ENCODE assay signal across 17 cellular contexts in genomic region chr15:99980791-99981190, GRCh38.
DNase-seq lines count a peak whose midpoint lies in the region; ATAC-seq and TF ChIP-seq lines count a peak whose summit lies in the region.
"Had no signal": no experiment of that assay in that cellular context is flagged by ENCODE, and none has a peak within 500 bp of the region (broad histone marks: within the 10 kb centered on the region; RNA-seq: fewer than 3 reads in every experiment).

No MANE protein-coding gene starts in this region.

- H3K4me3 Mint-ChIP-seq in T-helper 17 cell (peak overlapping the region; percentile 5), mesothelial cell of epicardium (no peak overlapping the region)
- H3K4me3 Mint-ChIP-seq in activated CD4-positive, alpha-beta memory T cell treated with anti-CD3 and anti-CD28 coated beads for 36 hours: no peak overlapping the region
- H3K4me3 Mint-ChIP-seq: CD8-positive, alpha-beta T cell; HFFc6 had no signal

- H3K27me3 ChIP-seq in heart right ventricle: no peaks in the 10 kb centered on the region
- H3K27me3 ChIP-seq in skeletal muscle tissue (ENCODE audit: control insufficient read depth in 3 of 3, insufficient read depth in 3 of 3, low read length in 3 of 3): no peaks in the 10 kb centered on the region
- H3K27me3 ChIP-seq: BLaER1 had no signal

- no peak overlapping the region for H3K27ac Mint-ChIP-seq in T-helper 17 cell
- peak overlapping the region; percentile 83 for H3K27ac Mint-ChIP-seq in mesothelial cell of epicardium
- H3K27ac Mint-ChIP-seq in activated CD4-positive, alpha-beta memory T cell treated with anti-CD3 and anti-CD28 coated beads for 36 hours: no peak overlapping the region
- H3K27ac Mint-ChIP-seq: CD8-positive, alpha-beta T cell; HFFc6 had no signal

- H3K9ac ChIP-seq in skeletal muscle tissue (ENCODE audit: low read depth in 1 of 3, low read length in 3 of 3): no peak overlapping the region
- H3K9ac ChIP-seq: BLaER1, GM23248 had no signal

- H3K4me1 ChIP-seq in heart right ventricle: peaks cover 0 to 30% (median 7%) of the 10 kb centered on the region in 9 donors
- peaks cover 8 to 18% (median 10%) of the 10 kb centered on the region in 3 donors for H3K4me1 ChIP-seq in skeletal muscle tissue (ENCODE audit: control insufficient read depth in 3 of 3, insufficient read depth in 3 of 3, low read length in 3 of 3)

- H3K4me1 Mint-ChIP-seq in T-helper 17 cell: no peaks in the 10 kb centered on the region
- peaks cover 75% of the 10 kb centered on the region for H3K4me1 Mint-ChIP-seq in mesothelial cell of epicardium
- H3K4me1 Mint-ChIP-seq in activated CD4-positive, alpha-beta memory T cell treated with anti-CD3 and anti-CD28 coated beads for 36 hours (ENCODE audit: low read depth): no peaks in the 10 kb centered on the region

- WGBS in heart right ventricle, 2 donors: 47 to 53% methylated on average over 14 of the region's 14 CpGs

- TF ChIP-seq CTCF in heart right ventricle (IDR thresholded peaks at IDR 0.05) (no peak), mesothelial cell of epicardium (IDR thresholded peaks at IDR 0.05; ENCODE audit: unreplicated experiment) (no peak)

- DNase-seq in heart right ventricle (no peak), cardiac septum (ENCODE audit: low spot score) (no peak), T-helper 17 cell (no peak), mesothelial cell of epicardium (ENCODE audit: low spot score in 2 of 2, unreplicated experiment in 2 of 2) (no peak), C1 segment of cervical spinal cord (lab: John Stamatoyannopoulos, UW) (no peak)
- DNase-seq in activated CD4-positive, alpha-beta memory T cell treated with anti-CD3 and anti-CD28 coated beads for 36 hours: no peak
- DNase-seq: 8988T; Calu3; CD8-positive, alpha-beta T cell; DMS79 treated with DMSO at 0.1 percent for 48 hours; GF-D8; GM23248; HFFc6; IMR-90 had no signal

- H3K36me3 Mint-ChIP-seq in T-helper 17 cell (ENCODE audit: low read depth) (no peaks in the 10 kb centered on the region), mesothelial cell of epicardium (no peaks in the 10 kb centered on the region)
- H3K36me3 Mint-ChIP-seq in activated CD4-positive, alpha-beta memory T cell treated with anti-CD3 and anti-CD28 coated beads for 36 hours: no peaks in the 10 kb centered on the region
- H3K36me3 Mint-ChIP-seq: CD8-positive, alpha-beta T cell had no signal

- intact Hi-C loops in heart right ventricle (cut with DNase I) (loop anchor here in 1 of 10 donors (10.0 kb wide), 1 partner anchor 134 kb away; no protein-coding TSS in a partner anchor), cardiac septum (cut with DNase I) (no loop called here)
- intact Hi-C loops in activated CD4-positive, alpha-beta memory T cell treated with anti-CD3 and anti-CD28 coated beads for 36 hours (cut with micrococcal nuclease): no loop called here

- H3K4me3 ChIP-seq in heart right ventricle: no peak overlapping the region
- peak overlapping the region in 2 of 3 donors; percentile 6 to 35 for H3K4me3 ChIP-seq in skeletal muscle tissue (ENCODE audit: low read length in 3 of 3)
- H3K4me3 ChIP-seq: BLaER1, GM23248 had no signal

- H3K36me3 ChIP-seq in heart right ventricle: no peaks in the 10 kb centered on the region
- no peaks in the 10 kb centered on the region for H3K36me3 ChIP-seq in skeletal muscle tissue (ENCODE audit: control insufficient read depth in 3 of 3, insufficient read depth in 3 of 3, low read length in 3 of 3)
- H3K36me3 ChIP-seq: BLaER1 had no signal

- peaks cover 5% of the 10 kb centered on the region for H3K27me3 Mint-ChIP-seq in T-helper 17 cell
- H3K27me3 Mint-ChIP-seq in mesothelial cell of epicardium (ENCODE audit: low read depth): no peaks in the 10 kb centered on the region
- H3K27me3 Mint-ChIP-seq in activated CD4-positive, alpha-beta memory T cell treated with anti-CD3 and anti-CD28 coated beads for 36 hours: no peaks in the 10 kb centered on the region

- ATAC-seq in heart right ventricle: peak in 5 of 8 donors; percentile 9 to 37 (median 21)
- no peak for ATAC-seq in T-helper 17 cell
- ATAC-seq in GM21526 (IDR thresholded peaks at IDR 0.05; ENCODE audit: low FRiP score, unreplicated experiment): no peak
- ATAC-seq: CD8-positive, alpha-beta T cell had no signal

- H3K9me3 ChIP-seq in heart right ventricle (no peaks in the 10 kb centered on the region), T-helper 17 cell (ENCODE audit: control insufficient read depth, low read length, poor library complexity, severe bottlenecking) (no peaks in the 10 kb centered on the region), skeletal muscle tissue (ENCODE audit: control insufficient read depth in 3 of 3, low read length in 3 of 3) (no peaks in the 10 kb centered on the region)
- H3K9me3 ChIP-seq: BLaER1 had no signal

- CTCF ChIA-PET in activated CD4-positive, alpha-beta memory T cell treated with anti-CD3 and anti-CD28 coated beads for 36 hours (lab: Charles Lee): no interaction called here

- H3K27ac ChIP-seq in heart right ventricle (no peak overlapping the region), skeletal muscle tissue (ENCODE audit: low read depth, low read length) (no peak overlapping the region)
- H3K27ac ChIP-seq: BLaER1, GM23248 had no signal

- no peaks in the 10 kb centered on the region for H3K9me3 Mint-ChIP-seq in mesothelial cell of epicardium
- H3K9me3 Mint-ChIP-seq in activated CD4-positive, alpha-beta memory T cell treated with anti-CD3 and anti-CD28 coated beads for 36 hours: no peaks in the 10 kb centered on the region
- H3K9me3 Mint-ChIP-seq: CD8-positive, alpha-beta T cell had no signal

- POLR2A ChIA-PET in activated CD4-positive, alpha-beta memory T cell treated with anti-CD3 and anti-CD28 coated beads for 36 hours (lab: Charles Lee): no interaction called here

Comparison
In these comparisons a context has a peak if more than half of its experiments do, and no peak if none do; other contexts are left out.
1. ATAC-seq: peak in heart right ventricle (5 of 8); none in T-helper 17 cell (single experiment) and GM21526 (single experiment).
2. H3K4me3 ChIP-seq: peak in skeletal muscle tissue (2 of 3); none in heart right ventricle (0 of 10).